In the genomic region with DNA sequence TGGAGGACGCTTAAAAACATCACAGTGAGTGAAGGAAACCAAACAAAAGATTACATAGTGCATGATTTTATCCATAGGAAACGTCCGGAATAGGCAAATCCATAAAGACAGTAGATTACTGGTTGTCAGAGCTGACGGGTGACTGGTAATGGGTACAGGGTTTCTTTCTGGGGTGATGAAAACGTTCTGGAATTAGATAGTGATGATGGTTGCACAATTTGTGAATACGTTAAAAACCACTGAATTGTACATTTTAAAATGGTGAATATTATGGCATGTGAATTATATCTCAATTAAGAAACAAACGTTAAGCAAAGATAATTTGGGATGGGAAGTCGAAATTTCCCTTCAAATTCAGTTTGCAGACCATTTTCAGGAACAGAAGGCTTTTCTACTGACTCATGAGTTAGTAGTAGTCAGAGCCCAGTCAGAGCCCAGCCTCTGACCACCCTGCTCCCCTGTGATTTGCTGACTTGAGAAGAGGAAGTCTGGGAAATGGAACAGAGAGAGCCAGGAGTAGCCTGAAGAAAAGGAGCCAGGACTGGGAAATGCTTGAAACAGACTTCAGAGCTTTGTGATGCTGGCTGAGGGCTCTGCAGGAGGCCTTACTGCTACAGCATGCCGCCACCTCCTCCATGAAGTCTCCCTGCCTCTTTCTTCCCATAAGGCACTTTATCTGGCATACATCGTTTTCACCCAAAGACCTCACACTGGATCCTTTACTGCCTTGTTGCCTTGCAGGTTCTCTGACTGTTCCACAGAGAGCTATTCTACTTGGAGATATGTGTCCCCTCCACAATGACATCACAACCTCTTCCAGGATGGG, we compare ENCODE assay signal across 10 cellular contexts. TPM values are rescaled to one million over a fixed set of nuclear protein-coding genes. Genes with fewer than 3 reads are reported as not detected.
DNase-seq lines count a peak whose midpoint lies in the region; ATAC-seq and TF ChIP-seq lines count a peak whose summit lies in the region.
"Had no signal": no experiment of that assay in that cellular context is flagged by ENCODE, and none has a peak within 500 bp of the region (broad histone marks: within the 10 kb centered on the region; RNA-seq: fewer than 3 reads in every experiment).

No MANE protein-coding gene starts in this region.

- no peaks in the 10 kb centered on the region for H3K9me3 Mint-ChIP-seq in activated CD4-positive, alpha-beta T cell treated with anti-CD3 and anti-CD28 coated beads for 36 hours (ENCODE audit: low read depth)

- H3K27me3 ChIP-seq in H7 (ENCODE audit: control insufficient read depth, insufficient read depth, low read length) (no peaks in the 10 kb centered on the region), RWPE2 (ENCODE audit: insufficient read depth, poor library complexity, severe bottlenecking) (no peaks in the 10 kb centered on the region), smooth muscle cell (ENCODE audit: low read depth) (no peaks in the 10 kb centered on the region)
- H3K27me3 ChIP-seq: vagina had no signal

- H3K27me3 Mint-ChIP-seq in activated CD4-positive, alpha-beta T cell treated with anti-CD3 and anti-CD28 coated beads for 36 hours: peaks cover 29% of the 10 kb centered on the region

- peak overlapping the region; percentile 89 for H2AFZ ChIP-seq in smooth muscle cell (ENCODE audit: low read depth)

- POLR2A ChIA-PET in activated CD4-positive, alpha-beta T cell treated with anti-CD3 and anti-CD28 coated beads for 36 hours (lab: Charles Lee): no interaction called here

- no peak overlapping the region for H3K27ac Mint-ChIP-seq in activated CD4-positive, alpha-beta T cell treated with anti-CD3 and anti-CD28 coated beads for 36 hours

- H3F3A ChIP-seq in smooth muscle cell (ENCODE audit: low read depth): peaks cover 15% of the 10 kb centered on the region

- no peak overlapping the region for H3K4me3 ChIP-seq in H7 (ENCODE audit: insufficient read depth, low read depth, low read length)
- H3K4me3 ChIP-seq in RWPE2 (ENCODE audit: severe bottlenecking): no peak overlapping the region
- H3K4me3 ChIP-seq in smooth muscle cell: peak overlapping the region; percentile 0
- H3K4me3 ChIP-seq: vagina had no signal

- ATAC-seq in RWPE2 (ENCODE audit: low read depth): peak; percentile 96
- ATAC-seq in activated CD4-positive, alpha-beta T cell treated with anti-CD3 and anti-CD28 coated beads for 36 hours: no peak
- ATAC-seq: left colon had no signal

- H3K9me3 ChIP-seq in RWPE2 (ENCODE audit: severe bottlenecking) (no peaks in the 10 kb centered on the region), smooth muscle cell (replicated peaks; ENCODE audit: low read depth) (no peaks in the 10 kb centered on the region)
- H3K9me3 ChIP-seq: vagina had no signal

- CTCF ChIA-PET in activated CD4-positive, alpha-beta T cell treated with anti-CD3 and anti-CD28 coated beads for 36 hours (lab: Charles Lee): interaction anchor here (0.6 kb wide), 1 partner anchor 43 kb away, joined by 4 read pairs; no protein-coding TSS in a partner anchor

- no peaks in the 10 kb centered on the region for H3K36me3 ChIP-seq in H7 (replicated peaks; ENCODE audit: control insufficient read depth, insufficient read depth, low read length)
- H3K36me3 ChIP-seq in RWPE2 (ENCODE audit: low read depth): no peaks in the 10 kb centered on the region
- H3K36me3 ChIP-seq in smooth muscle cell (ENCODE audit: low read depth): no peaks in the 10 kb centered on the region
- H3K36me3 ChIP-seq: vagina had no signal

- H3K4me3 Mint-ChIP-seq in activated CD4-positive, alpha-beta T cell treated with anti-CD3 and anti-CD28 coated beads for 36 hours: no peak overlapping the region

- peak overlapping the region; percentile 33 for H3K9ac ChIP-seq in smooth muscle cell (ENCODE audit: low read depth)

- no peaks in the 10 kb centered on the region for H3K79me2 ChIP-seq in smooth muscle cell (ENCODE audit: low read depth)

- TF ChIP-seq CTCF in RWPE2 (IDR thresholded peaks at IDR 0.05; ENCODE audit: poor library complexity, severe bottlenecking) (no peak), smooth muscle cell (IDR thresholded peaks at IDR 0.05; ENCODE audit: borderline replicate concordance, insufficient read depth, poor library complexity, severe bottlenecking) (no peak)

- H3K4me2 ChIP-seq in smooth muscle cell: peak overlapping the region; percentile 75

- intact Hi-C loops in activated CD4-positive, alpha-beta T cell treated with anti-CD3 and anti-CD28 coated beads for 36 hours (cut with DNase I, micrococcal nuclease): no loop called here

- H3K36me3 Mint-ChIP-seq in activated CD4-positive, alpha-beta T cell treated with anti-CD3 and anti-CD28 coated beads for 36 hours (ENCODE audit: low read depth): no peaks in the 10 kb centered on the region

- no peaks in the 10 kb centered on the region for H4K20me1 ChIP-seq in smooth muscle cell (ENCODE audit: low read depth)

- H3K4me1 ChIP-seq in RWPE2 (ENCODE audit: insufficient read depth, poor library complexity, severe bottlenecking): no peaks in the 10 kb centered on the region
- H3K4me1 ChIP-seq in smooth muscle cell (ENCODE audit: low read depth): peaks cover 19% of the 10 kb centered on the region
- H3K4me1 ChIP-seq: vagina had no signal

- no peaks in the 10 kb centered on the region for H3K4me1 Mint-ChIP-seq in activated CD4-positive, alpha-beta T cell treated with anti-CD3 and anti-CD28 coated beads for 36 hours

- 23% methylated on average over 10 of the region's 10 CpGs for WGBS in smooth muscle cell (ENCODE audit: low lambda C conversion rate)

- H3K27ac ChIP-seq in RWPE2 (ENCODE audit: poor library complexity, severe bottlenecking) (no peak overlapping the region), smooth muscle cell (ENCODE audit: low read depth) (peak overlapping the region; percentile 91)
- H3K27ac ChIP-seq: vagina had no signal

- DNase-seq in H7 (peak; percentile 32), RWPE2 (ENCODE audit: low spot score) (no peak), glomerular visceral epithelial cell (ENCODE audit: extremely low spot score) (peak; percentile 58), smooth muscle cell (lab: John Stamatoyannopoulos, UW; ENCODE audit: unreplicated experiment) (no peak), NCI-H1436 (lab: John Stamatoyannopoulos, UW) (no peak)
- no peak for DNase-seq in activated CD8-positive, alpha-beta memory T cell treated with anti-CD3 and anti-CD28 coated beads for 24 hours
- no peak for DNase-seq in activated CD4-positive, alpha-beta T cell treated with anti-CD3 and anti-CD28 coated beads for 36 hours
- DNase-seq: cerebellar nuclear complex, left colon had no signal

RNA-seq across cellular contexts. Expression of a gene that starts 46.4 kb away (rescaled TPM):
- total RNA-seq in H7 (2014; rRNA removed; shearing (Covaris generic)): 352 and 397 TPM in 2 replicates
- 251 and 285 TPM in 2 replicates for total RNA-seq in smooth muscle cell
- 148 and 149 TPM in 2 replicates for polyA plus RNA-seq in smooth muscle cell
- total RNA-seq in activated CD4-positive, alpha-beta T cell treated with anti-CD3 and anti-CD28 coated beads for 36 hours: 10 to 100 TPM; 78.8 to 86.7 TPM

Comparison
In these comparisons a context has a peak if more than half of its experiments do, and no peak if none do; other contexts are left out.
1. DNase-seq: peak in H7 (single experiment) and glomerular visceral epithelial cell (single experiment); none in RWPE2 (single experiment), smooth muscle cell (single experiment), activated CD8-positive, alpha-beta memory T cell treated with anti-CD3 and anti-CD28 coated beads for 24 hours (single experiment), activated CD4-positive, alpha-beta T cell treated with anti-CD3 and anti-CD28 coated beads for 36 hours (single experiment) and NCI-H1436 (single experiment).